Comparison of ENCODE assay signal across 10 cellular contexts in the genomic region with DNA sequence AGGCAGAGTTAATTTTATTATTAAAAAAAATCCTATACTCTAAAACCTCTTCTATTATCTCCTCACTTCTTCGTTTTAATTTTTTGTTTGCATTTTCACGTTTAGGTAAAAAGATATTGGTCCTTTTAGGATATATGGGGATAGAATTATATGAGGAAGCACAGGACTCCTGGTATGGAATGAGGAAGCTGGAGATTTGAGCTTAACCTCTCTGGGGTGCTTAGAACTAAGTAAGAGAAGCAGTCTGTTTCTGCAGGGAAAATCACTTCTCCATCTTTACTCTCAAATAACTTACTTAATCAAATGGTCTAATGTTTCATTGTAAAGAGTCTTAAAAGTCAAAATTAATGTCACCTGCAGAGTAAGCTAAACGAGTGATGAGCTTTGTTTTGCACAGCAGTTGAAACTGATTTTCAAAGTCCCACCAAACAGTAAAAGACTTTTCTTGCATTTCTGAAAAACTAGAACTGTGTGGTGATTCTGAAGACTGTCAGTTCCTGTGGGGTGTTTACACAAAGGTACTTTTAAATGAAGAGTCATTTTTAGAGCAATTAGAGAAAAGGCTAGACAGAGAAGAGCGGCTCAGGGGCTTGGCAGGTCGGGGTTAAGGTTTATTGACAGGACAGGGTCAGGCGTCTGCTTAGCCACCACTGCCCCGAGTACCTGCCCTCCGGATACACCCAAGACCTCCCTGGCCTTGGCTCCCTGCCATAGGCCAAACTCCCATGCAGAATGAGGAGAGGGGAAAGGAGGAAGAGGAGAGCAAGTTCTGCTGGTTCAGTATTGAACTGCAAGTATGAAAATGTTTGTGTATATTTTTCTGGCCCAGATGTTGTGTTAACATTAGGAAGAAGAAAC. TPM values are rescaled to one million over a fixed set of nuclear protein-coding genes. Genes with fewer than 3 reads are reported as not detected.
DNase-seq lines count a peak whose midpoint lies in the region; ATAC-seq, FAIRE-seq and TF ChIP-seq lines count a peak whose summit lies in the region.
"Had no signal": no experiment of that assay in that cellular context is flagged by ENCODE, and none has a peak within 500 bp of the region (broad histone marks: within the 10 kb centered on the region; RNA-seq: fewer than 3 reads in every experiment).

No MANE protein-coding gene starts in this region.

- no peaks in the 10 kb centered on the region for H3K27me3 ChIP-seq in K562 (ENCODE audit: control insufficient read depth in 2 of 2, insufficient read depth in 2 of 2, low read length in 2 of 2)
- H3K27me3 ChIP-seq: left lung had no signal

- no peak for TF ChIP-seq RAD21 in K562 (CRISPR knock-in tag; conservative IDR thresholded peaks at IDR 0.05 in 1 of 2, IDR thresholded peaks at IDR 0.05 in 1 of 2)

- H3K27ac Mint-ChIP-seq in nephron progenitor cell, result peak overlapping the region; percentile 86
- H3K27ac Mint-ChIP-seq: T-helper 1 cell treated with Interleukin-12 subunit alpha and Interleukin-12 subunit beta and Interleukin-4 antibody, amounts not matched to agents 30 μg/mL and 1 μg/mL, for 36 hours had no signal

- in situ Hi-C loops in K562 (cut with MboI), result no loop called here

- no TSS peak for BruUV-seq in K562 (replicated peaks; lab: Mats Ljungman, UMichigan)

- H3K4me1 ChIP-seq in K562 (replicated peaks in 1 of 2; ENCODE audit: control insufficient read depth in 2 of 2, insufficient read depth in 2 of 2, low read length in 2 of 2), result peaks cover 3 to 24% of the 10 kb centered on the region in 2 experiments; a peak in 3 of 5 replicates
- H3K4me1 ChIP-seq: left lung had no signal

- TF ChIP-seq CTCF in K562 (IDR thresholded peaks at IDR 0.05 in 2 of 3, conservative IDR thresholded peaks at IDR 0.05 in 1 of 3; ENCODE audit: insufficient read depth in 2 of 3, low read depth in 1 of 3, low read length in 3 of 3) (no peak), nephron progenitor cell (IDR thresholded peaks at IDR 0.05) (no peak), lower leg skin (IDR thresholded peaks at IDR 0.05) (no peak)

- H3K27me3 Mint-ChIP-seq in nephron progenitor cell (ENCODE audit: low read depth, poor library complexity), result no peaks in the 10 kb centered on the region

- H3K9ac ChIP-seq in K562 (ENCODE audit: insufficient read depth in 1 of 2, low read depth in 2 of 2, low read length in 2 of 2), result peak overlapping the region; percentile 39 to 73; a peak in 2 of 4 replicates

- peaks cover 3% of the 10 kb centered on the region for H3K9me3 Mint-ChIP-seq in nephron progenitor cell
- H3K9me3 Mint-ChIP-seq: T-helper 1 cell treated with Interleukin-12 subunit alpha and Interleukin-12 subunit beta and Interleukin-4 antibody, amounts not matched to agents 30 μg/mL and 1 μg/mL, for 36 hours had no signal

- peaks cover 35% of the 10 kb centered on the region for H3K4me1 Mint-ChIP-seq in nephron progenitor cell

- 5% methylated on average over 8 of the region's 8 CpGs for WGBS in K562 (ENCODE audit: insufficient coverage, low coverage, missing lambda C conversion rate)
- WGBS in lower leg skin, 2 donors, result 50 to 54% methylated on average over 8 of the region's 8 CpGs

- H3K27ac ChIP-seq in K562 (ENCODE audit: extremely low read depth, low read depth, low read length), result peak overlapping the region; percentile 53
- H3K27ac ChIP-seq: left lung had no signal

- H3K9me1 ChIP-seq in K562 (ENCODE audit: control insufficient read depth, insufficient read depth, low read length), result no peaks in the 10 kb centered on the region

- H3K4me3 ChIP-seq in K562 (no peak overlapping the region), lower leg skin (ENCODE audit: low read depth, poor library complexity, severe bottlenecking) (no peak overlapping the region)
- H3K4me3 ChIP-seq: left lung had no signal

- TF ChIP-seq POLR2A in K562 (conservative IDR thresholded peaks at IDR 0.05), result no peak
- TF ChIP-seq POLR2A in lower leg skin (IDR thresholded peaks at IDR 0.05), result no peak

- CTCF ChIA-PET in K562 (lab: Yijun Ruan, JAX; ENCODE audit: low intra/inter-chr PET ratio), result no interaction called here

- TF ChIP-seq EP300 in K562 (IDR thresholded peaks at IDR 0.05; ENCODE audit: low read length), result no peak

- H4K20me1 ChIP-seq in K562 (replicated peaks; ENCODE audit: control insufficient read depth, insufficient read depth, low read length), result no peaks in the 10 kb centered on the region

- peak; percentile 76 for FAIRE-seq in K562 (lab: Jason Lieb, UNC)

- H3K4me3 Mint-ChIP-seq in nephron progenitor cell, result peak overlapping the region; percentile 63
- H3K4me3 Mint-ChIP-seq: T-helper 1 cell treated with Interleukin-12 subunit alpha and Interleukin-12 subunit beta and Interleukin-4 antibody, amounts not matched to agents 30 μg/mL and 1 μg/mL, for 36 hours had no signal

- intact Hi-C loops in K562 (cut with micrococcal nuclease) (no loop called here), lower leg skin (cut with DNase I; ENCODE audit: low total_unique reads) (no loop called here)

- peaks cover 15% of the 10 kb centered on the region for H3K36me3 Mint-ChIP-seq in nephron progenitor cell (ENCODE audit: low read depth)

- POLR2A ChIA-PET in K562 (lab: Yijun Ruan, JAX), result interaction anchor here (1.0 to 2.3 kb wide), 5 partner anchors 9 to 20 kb away, joined by 3 to 7 read pairs (median 5); no protein-coding TSS in a partner anchor

- DNase-seq in ELF-1 (ENCODE audit: low read depth, low spot score), result peak; percentile 65
- peak; percentile 28 to 41 for DNase-seq in Kasumi-1 (lab: John Stamatoyannopoulos, UW)
- peak in 3 of 4 experiments; percentile 39 to 81 (median 60) for DNase-seq in K562 (ENCODE audit: extremely low read depth in 1 of 4, low spot score in 3 of 4)
- DNase-seq in nephron progenitor cell, result peak; percentile 21
- DNase-seq in lower leg skin (ENCODE audit: low spot score in 2 of 2), result no peak
- DNase-seq in stimulated activated CD4-positive, alpha-beta T cell treated with anti-CD3 and anti-CD28 coated beads, Interleukin-15, amount 100 ng/mL, for 24 hours, result no peak
- DNase-seq: left lung, NCI-H1930 had no signal

- no peaks in the 10 kb centered on the region for H3K36me3 ChIP-seq in K562 (ENCODE audit: control insufficient read depth, insufficient read depth, low read length)
- H3K36me3 ChIP-seq: left lung had no signal

- H3K4me2 ChIP-seq in K562 (ENCODE audit: insufficient read depth, low read length), result peak overlapping the region; percentile 53

- H3K9me3 ChIP-seq in K562 (replicated peaks; ENCODE audit: control insufficient read depth, insufficient read depth, low read depth, low read length), result no peaks in the 10 kb centered on the region
- H3K9me3 ChIP-seq: left lung had no signal

- peak; percentile 89 for ATAC-seq in K562
- ATAC-seq in HG02938 (IDR thresholded peaks at IDR 0.05; ENCODE audit: unreplicated experiment), result no peak
- ATAC-seq: left lung had no signal

- H3K79me2 ChIP-seq in K562 (ENCODE audit: control insufficient read depth, insufficient read depth, low read length), result no peaks in the 10 kb centered on the region

- H2AFZ ChIP-seq in K562 (ENCODE audit: low read depth, low read length), result peak overlapping the region; percentile 68

TF ChIP-seq in K562, 482 proteins besides CTCF, POLR2A, EP300 and RAD21 (continues in another document):
- TF ChIP-seq ILF3 (IDR thresholded peaks at IDR 0.05; ENCODE audit: borderline replicate concordance) (no peak), CTBP1 (IDR thresholded peaks at IDR 0.05; ENCODE audit: borderline replicate concordance) (0 out of 2 replicates have a peak, but pooled peaks have one; percentile 24), BHLHE40 (IDR thresholded peaks at IDR 0.05; ENCODE audit: low read length) (0 out of 2 replicates have a peak, but pooled peaks have one; percentile 7), NR2C2 (CRISPR knock-in tag; IDR thresholded peaks at IDR 0.05) (no peak), NR2C2 (tag; IDR thresholded peaks at IDR 0.05) (peak; percentile 45; the same call in 1 of the 2 replicates), ZBTB7A (IDR thresholded peaks at IDR 0.05; ENCODE audit: borderline replicate concordance, control insufficient read depth, low read depth, low read length) (peak; percentile 57; the same call in 1 of the 2 replicates), NBN (IDR thresholded peaks at IDR 0.05; ENCODE audit: low read depth) (0 out of 2 replicates have a peak, but pooled peaks have one; percentile 24)
- TF ChIP-seq, protein P1, sequence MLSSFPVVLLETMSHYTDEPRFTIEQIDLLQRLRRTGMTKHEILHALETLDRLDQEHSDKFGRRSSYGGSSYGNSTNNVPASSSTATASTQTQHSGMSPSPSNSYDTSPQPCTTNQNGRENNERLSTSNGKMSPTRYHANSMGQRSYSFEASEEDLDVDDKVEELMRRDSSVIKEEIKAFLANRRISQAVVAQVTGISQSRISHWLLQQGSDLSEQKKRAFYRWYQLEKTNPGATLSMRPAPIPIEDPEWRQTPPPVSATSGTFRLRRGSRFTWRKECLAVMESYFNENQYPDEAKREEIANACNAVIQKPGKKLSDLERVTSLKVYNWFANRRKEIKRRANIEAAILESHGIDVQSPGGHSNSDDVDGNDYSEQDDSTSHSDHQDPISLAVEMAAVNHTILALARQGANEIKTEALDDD (IDR thresholded peaks at IDR 0.05), result 0 out of 2 replicates have a peak, but pooled peaks have one; percentile 11

RNA-seq across cellular contexts. Expression of a gene that starts 21.6 kb away (rescaled TPM):
- 22.7 and 40.0 TPM in 2 replicates for total RNA-seq in K562 (2011; cell fraction: chromatin; rRNA removed; ENCODE audit: low replicate concordance)
- total RNA-seq in K562 (2011; cell fraction: nucleolus; rRNA removed), result 11.0 and 14.9 TPM in 2 replicates
- 23.9 and 25.0 TPM in 2 replicates for total RNA-seq in K562 (2011; cell fraction: nucleoplasm; rRNA removed)
- total RNA-seq in K562 (2014; rRNA removed) (10.2 TPM in 2 replicates), K562 (2014; rRNA removed; fragmentation: Illumina TruSeq; extraction: Trizol) (17.0 and 17.2 TPM in 2 replicates), K562 (2015; rRNA removed; fragmentation: Illumina TruSeq; extraction: Trizol) (15.6 and 17.8 TPM in 2 replicates), K562 (2021) (9.9 and 10.8 TPM in 2 replicates), lower leg skin (1 to 10 TPM; 3.1 to 5.4 (median 4.5) TPM)
- polyA plus RNA-seq in K562 (2011; rRNA removed) (20.0 and 22.5 TPM in 2 replicates), K562 (2014; fragmentation: Illumina TruSeq; extraction: Trizol) (16.7 and 23.4 TPM in 2 replicates), K562 (2014; fragmentation: Nextera tagmentation; extraction: Ambion mirVana) (10 to 100 TPM in 1 of 2 experiments, 1 to 10 TPM in 1; 8.0 to 10.4 TPM), K562 (2014; rRNA removed) (15.7 and 17.8 TPM in 2 replicates)
- polyA plus RNA-seq in K562 (2011; cell fraction: cytosol; rRNA removed), result 5.7 and 10.8 TPM in 2 replicates
- polyA plus RNA-seq in K562 (2011; cell fraction: nucleus; rRNA removed), result 34.4 and 43.2 TPM in 2 replicates
- polyA plus RNA-seq in K562 (2012), result 11.6 and 21.5 TPM in 2 replicates
- polyA minus RNA-seq in K562 (2011; rRNA and poly(A)+ RNA removed), result 19.2 and 22.6 TPM in 2 replicates
- polyA minus RNA-seq in K562 (2011; cell fraction: cytosol; rRNA and poly(A)+ RNA removed), result 5.2 and 6.3 TPM in 2 replicates
- polyA minus RNA-seq in K562 (2011; cell fraction: nucleus; rRNA and poly(A)+ RNA removed), result 25.7 and 37.0 TPM in 2 replicates

Comparison
In these comparisons a context has a peak if more than half of its experiments do, and no peak if none do; other contexts are left out.
1. DNase-seq: peak in ELF-1 (single experiment), Kasumi-1 (2 of 2), K562 (3 of 4) and nephron progenitor cell (single experiment); none in lower leg skin (0 of 2) and stimulated activated CD4-positive, alpha-beta T cell treated with anti-CD3 and anti-CD28 coated beads, Interleukin-15, amount 100 ng/mL, for 24 hours (single experiment).